2 cellular contexts compared by ENCODE assay signal in genomic region chr1:59837857-59838256, GRCh38. TPM values are rescaled to one million over a fixed set of nuclear protein-coding genes. Genes with fewer than 3 reads are reported as not detected.
"Had no signal": no experiment of that assay in that cellular context is flagged by ENCODE, and none has a peak within 500 bp of the region (broad histone marks: within the 10 kb centered on the region; RNA-seq: fewer than 3 reads in every experiment).

No MANE protein-coding gene starts in this region.

RNA-seq across cellular contexts. Expression of gene HOOK1, which starts 23.1 kb away (rescaled TPM):
- total RNA-seq: GM23248, HFFc6 had no signal
- polyA plus RNA-seq: GM23248 had no signal
